28 cellular contexts compared by ENCODE assay signal in genomic region chr14:46381674-46382073, GRCh38.
"Had no signal": no experiment of that assay in that cellular context is flagged by ENCODE, and none has a peak within 500 bp of the region (broad histone marks: within the 10 kb centered on the region; RNA-seq: fewer than 3 reads in every experiment).

No MANE protein-coding gene starts in this region.

- H3K4me3 Mint-ChIP-seq: endodermal cell; memory B cell; natural killer cell; stimulated activated naive CD8-positive, alpha-beta T cell treated with anti-CD3 and anti-CD28 coated beads, Interleukin-15, amount 100 ng/mL, for 72 hours had no signal

- H3K4me3 ChIP-seq: dorsolateral prefrontal cortex, gastrocnemius medialis, lung, right atrium auricular region, smooth muscle cell, suprapubic skin, transverse colon, upper lobe of right lung, uterus had no signal

- H3K4me1 Mint-ChIP-seq: memory B cell; natural killer cell; stimulated activated naive CD8-positive, alpha-beta T cell treated with anti-CD3 and anti-CD28 coated beads, Interleukin-15, amount 100 ng/mL, for 72 hours had no signal

- H3K4me1 ChIP-seq: gastrocnemius medialis, parathyroid adenoma, right atrium auricular region, suprapubic skin, transverse colon, upper lobe of right lung, uterus had no signal

- H3K79me2 ChIP-seq: parathyroid adenoma had no signal

- H3K9ac ChIP-seq: parathyroid adenoma had no signal

- H3K27ac Mint-ChIP-seq: endodermal cell; memory B cell; natural killer cell; progenitor cell of endocrine pancreas; stimulated activated naive CD8-positive, alpha-beta T cell treated with anti-CD3 and anti-CD28 coated beads, Interleukin-15, amount 100 ng/mL, for 72 hours had no signal

- H3K36me3 ChIP-seq: gastrocnemius medialis, right atrium auricular region, suprapubic skin, transverse colon, upper lobe of right lung, uterus had no signal

- ATAC-seq: esophagus mucosa; gastrocnemius medialis; left lobe of liver; natural killer cell; sciatic nerve; stimulated activated naive CD8-positive, alpha-beta T cell treated with anti-CD3 and anti-CD28 coated beads, Interleukin-15, amount 100 ng/mL, for 72 hours; upper lobe of right lung had no signal

- H3K27me3 ChIP-seq: dorsolateral prefrontal cortex, gastrocnemius medialis, right atrium auricular region, suprapubic skin, transverse colon, upper lobe of right lung, uterus had no signal

- H3K27ac ChIP-seq: dorsolateral prefrontal cortex, epithelial cell of prostate, gastrocnemius medialis, parathyroid adenoma, right atrium auricular region, suprapubic skin, transverse colon, upper lobe of right lung, uterus had no signal

- DNase-seq: dorsolateral prefrontal cortex; effector CD8-positive, alpha-beta T cell; endodermal cell; foreskin fibroblast; gastrocnemius medialis; head of caudate nucleus; kidney; natural killer cell; stimulated activated CD4-positive, alpha-beta T cell treated with anti-CD3 and anti-CD28 coated beads, Interleukin-12 subunit alpha, Interleukin-12 subunit beta, amount 100 ng/mL, for 4 hours; stimulated activated CD4-positive, alpha-beta T cell treated with anti-CD3 and anti-CD28 coated beads, Interleukin-1b, Interleukin-23, amount 100 ng/mL, for 48 hours; stimulated activated CD4-positive, alpha-beta T cell treated with anti-CD3 and anti-CD28 coated beads, Interleukin-4, amount 100 ng/mL, for 1 hour; stimulated activated CD8-positive, alpha-beta memory T cell treated with anti-CD3 and anti-CD28 coated beads, Interleukin-4, amount 100 ng/mL, for 48 hours; stimulated activated naive CD4-positive, alpha-beta T cell; stimulated activated naive CD8-positive, alpha-beta T cell treated with anti-CD3 and anti-CD28 coated beads, Interleukin-15, amount 100 ng/mL, for 72 hours; transverse colon; upper lobe of right lung; uterus had no signal

- H3K9me3 ChIP-seq: gastrocnemius medialis, right atrium auricular region, suprapubic skin, transverse colon, upper lobe of right lung, uterus had no signal

- H3K4me2 ChIP-seq: smooth muscle cell had no signal

- H3K36me3 Mint-ChIP-seq: memory B cell, natural killer cell had no signal

- H3K27me3 Mint-ChIP-seq: memory B cell; progenitor cell of endocrine pancreas; stimulated activated naive CD8-positive, alpha-beta T cell treated with anti-CD3 and anti-CD28 coated beads, Interleukin-15, amount 100 ng/mL, for 72 hours had no signal

- H2AFZ ChIP-seq: parathyroid adenoma had no signal
